24 cellular contexts compared by ENCODE assay signal in the genomic region with DNA sequence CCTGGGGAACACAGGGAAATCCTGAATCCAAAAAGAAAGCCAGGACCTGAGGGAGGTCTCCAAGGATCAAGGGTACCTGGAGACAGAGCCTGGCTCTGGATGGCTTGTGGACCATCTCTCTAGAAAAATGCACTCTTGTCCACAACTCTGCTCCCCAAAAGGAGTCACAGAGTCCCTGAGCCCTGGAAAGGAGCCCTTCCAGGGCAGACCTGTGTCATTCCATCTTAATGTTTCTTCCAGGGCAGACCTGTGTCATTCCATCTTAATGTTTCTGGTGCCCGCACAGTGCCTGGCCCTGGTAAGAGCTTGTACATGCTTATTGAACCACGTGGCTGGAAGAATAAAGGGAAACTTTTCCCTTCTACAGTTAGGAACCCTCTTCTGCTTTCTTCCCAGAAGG. TPM values are rescaled to one million over a fixed set of nuclear protein-coding genes. Genes with fewer than 3 reads are reported as not detected.
"Had no signal": no experiment of that assay in that cellular context is flagged by ENCODE, and none has a peak within 500 bp of the region (broad histone marks: within the 10 kb centered on the region; RNA-seq: fewer than 3 reads in every experiment).

No MANE protein-coding gene starts in this region.

- H3K27ac ChIP-seq: SK-N-MC had no signal

- H3K27me3 Mint-ChIP-seq: activated CD4-positive, alpha-beta T cell treated with anti-CD3 and anti-CD28 coated beads, Interleukin-2, amount 10 ng/mL, durations not matched to agents 24 days and 14 days; T-cell had no signal

- ATAC-seq: T-cell had no signal

- H3K9me3 Mint-ChIP-seq: activated B cell treated with CpG ODN at 0.5 μM for 24 hours; activated CD4-positive, alpha-beta T cell treated with anti-CD3 and anti-CD28 coated beads, Interleukin-2, amount 10 ng/mL, durations not matched to agents 24 days and 14 days; T-cell had no signal

- H3K27ac Mint-ChIP-seq: activated B cell treated with CpG ODN at 0.5 μM for 24 hours; activated CD4-positive, alpha-beta T cell treated with anti-CD3 and anti-CD28 coated beads, Interleukin-2, amount 10 ng/mL, durations not matched to agents 24 days and 14 days; T-cell had no signal

- H3K4me3 Mint-ChIP-seq: activated B cell treated with CpG ODN at 0.5 μM for 24 hours; activated CD4-positive, alpha-beta T cell treated with anti-CD3 and anti-CD28 coated beads, Interleukin-2, amount 10 ng/mL, durations not matched to agents 24 days and 14 days; T-cell had no signal

- H3K9me3 ChIP-seq: breast epithelium had no signal

- DNase-seq: activated B cell treated with CpG ODN at 0.5 μM for 24 hours; activated CD4-positive, alpha-beta T cell treated with anti-CD3 and anti-CD28 coated beads for 1 hour; activated CD4-positive, alpha-beta T cell treated with anti-CD3 and anti-CD28 coated beads, Interleukin-2, amount 10 ng/mL, durations not matched to agents 24 days and 14 days; activated CD4-positive, alpha-beta T cell treated with anti-CD3 and anti-CD28 coated beads, Interleukin-2, amount 50 U/mL, for 48 hours; activated naive CD4-positive, alpha-beta T cell treated with anti-CD3 and anti-CD28 coated beads, Interleukin-2, amount 50 U/mL, for 16 hours; activated T-cell treated with anti-CD3 and anti-CD28 coated beads, Interleukin-2, amount 50 U/mL, for 1 hour; MG63; MV-4-11; NCI-H1092 treated with DMSO at 0.1 percent for 48 hours; NCI-H1417 treated with DMSO at 0.1 percent for 48 hours; NCI-H1694; NCI-H2029; NCI-H2107; NCI-H2171 treated with DMSO at 0.1 percent for 48 hours; NCI-H226; NCI-H526 treated with DMSO at 0.1 percent for 48 hours; NCI-H82; T-helper 2 cell; T1000 had no signal

- H3K36me3 Mint-ChIP-seq: T-cell had no signal

- H3K36me3 ChIP-seq: breast epithelium, MG63 had no signal

- H3K4me1 ChIP-seq: breast epithelium had no signal

- H3K4me3 ChIP-seq: breast epithelium, MG63, SK-N-MC had no signal

- H3K4me1 Mint-ChIP-seq: activated B cell treated with CpG ODN at 0.5 μM for 24 hours; activated CD4-positive, alpha-beta T cell treated with anti-CD3 and anti-CD28 coated beads, Interleukin-2, amount 10 ng/mL, durations not matched to agents 24 days and 14 days; T-cell had no signal

- H3K27me3 ChIP-seq: breast epithelium, MG63 had no signal

RNA-seq across cellular contexts. Expression of gene SLCO2A1, which starts 35.5 kb away (rescaled TPM):
- total RNA-seq: activated B cell treated with CpG ODN at 0.5 μM for 24 hours; activated CD4-positive, alpha-beta T cell treated with anti-CD3 and anti-CD28 coated beads, Interleukin-2, amount 10 ng/mL, durations not matched to agents 24 days and 14 days; NCI-H460; OCI-LY7 had no signal
